29 cellular contexts compared by ENCODE assay signal in genomic region chr19:30160996-30161655, GRCh38.
"Had no signal": no experiment of that assay in that cellular context is flagged by ENCODE, and none has a peak within 500 bp of the region (broad histone marks: within the 10 kb centered on the region; RNA-seq: fewer than 3 reads in every experiment).

No MANE protein-coding gene starts in this region.

- H3K9me3 Mint-ChIP-seq: nephron; stimulated activated naive CD8-positive, alpha-beta T cell treated with anti-CD3 and anti-CD28 coated beads, Interleukin-15, Interleukin-2, amounts not matched to agents 100 ng/mL and 50 ng/mL, for 24 hours had no signal

- H3K9me3 ChIP-seq: lower lobe of right lung, neutrophil, ovary, suprapubic skin, thoracic aorta, tibial artery, upper lobe of right lung had no signal

- H3K27me3 Mint-ChIP-seq: stimulated activated naive CD8-positive, alpha-beta T cell treated with anti-CD3 and anti-CD28 coated beads, Interleukin-15, Interleukin-2, amounts not matched to agents 100 ng/mL and 50 ng/mL, for 24 hours had no signal

- H3K36me3 ChIP-seq: lower lobe of right lung, neutrophil, ovary, suprapubic skin, thoracic aorta, tibial artery, upper lobe of right lung had no signal

- DNase-seq: kidney glomerular epithelial cell; left cardiac atrium; left ventricle myocardium superior; lower lobe of right lung; mammary epithelial cell; mesenchymal stem cell; naive thymus-derived CD8-positive, alpha-beta T cell; ovary; right cardiac atrium; stimulated activated CD4-positive, alpha-beta T cell treated with anti-CD3 and anti-CD28 coated beads, Interleukin-12 subunit alpha, Interleukin-12 subunit beta, amount 100 ng/mL, for 4 hours; stimulated activated CD4-positive, alpha-beta T cell treated with anti-CD3 and anti-CD28 coated beads, Interleukin-15, amount 100 ng/mL, for 24 hours; stimulated activated CD4-positive, alpha-beta T cell treated with anti-CD3 and anti-CD28 coated beads, Interleukin-2, amount 100 ng/mL, for 24 hours; stimulated activated CD4-positive, alpha-beta T cell treated with anti-CD3 and anti-CD28 coated beads, Interleukin-4, amount 100 ng/mL, for 1 hour; stimulated activated naive CD4-positive, alpha-beta T cell; tibial artery; trophoblast cell; upper lobe of right lung had no signal

- H3K4me1 ChIP-seq: lower lobe of right lung, suprapubic skin, tibial artery, upper lobe of right lung had no signal

- H3K27me3 ChIP-seq: hepatocyte, neutrophil, ovary, tibial artery, upper lobe of right lung had no signal

- H3K27ac ChIP-seq: hepatocyte, lower lobe of right lung, neutrophil, ovary, skin epidermis, suprapubic skin, thoracic aorta, tibial artery, upper lobe of right lung had no signal

- H3K4me3 Mint-ChIP-seq: naive thymus-derived CD8-positive, alpha-beta T cell; nephron; neural crest cell; stimulated activated effector memory CD8-positive, alpha-beta T cell treated with anti-CD3 and anti-CD28 coated beads, Interleukin-12 subunit alpha, Interleukin-12 subunit beta, amount 100 ng/mL, for 72 hours; stimulated activated naive CD8-positive, alpha-beta T cell treated with anti-CD3 and anti-CD28 coated beads, Interleukin-15, Interleukin-2, amounts not matched to agents 100 ng/mL and 50 ng/mL, for 24 hours had no signal

- H3K27ac Mint-ChIP-seq: nephron; progenitor cell of endocrine pancreas; stimulated activated effector memory CD8-positive, alpha-beta T cell treated with anti-CD3 and anti-CD28 coated beads, Interleukin-12 subunit alpha, Interleukin-12 subunit beta, amount 100 ng/mL, for 72 hours; stimulated activated naive CD8-positive, alpha-beta T cell treated with anti-CD3 and anti-CD28 coated beads, Interleukin-15, Interleukin-2, amounts not matched to agents 100 ng/mL and 50 ng/mL, for 24 hours had no signal

- H3K4me1 Mint-ChIP-seq: naive thymus-derived CD8-positive, alpha-beta T cell; neural crest cell; stimulated activated effector memory CD8-positive, alpha-beta T cell treated with anti-CD3 and anti-CD28 coated beads, Interleukin-12 subunit alpha, Interleukin-12 subunit beta, amount 100 ng/mL, for 72 hours had no signal

- ATAC-seq: left cardiac atrium; left lobe of liver; left ventricle myocardium superior; lower lobe of right lung; naive thymus-derived CD8-positive, alpha-beta T cell; right cardiac atrium; sciatic nerve; stimulated activated effector memory CD8-positive, alpha-beta T cell treated with anti-CD3 and anti-CD28 coated beads, Interleukin-12 subunit alpha, Interleukin-12 subunit beta, amount 100 ng/mL, for 72 hours; upper lobe of right lung had no signal

- H3K36me3 Mint-ChIP-seq: naive thymus-derived CD8-positive, alpha-beta T cell; stimulated activated effector memory CD8-positive, alpha-beta T cell treated with anti-CD3 and anti-CD28 coated beads, Interleukin-12 subunit alpha, Interleukin-12 subunit beta, amount 100 ng/mL, for 72 hours had no signal

- H3K4me3 ChIP-seq: hepatocyte, lower lobe of right lung, ovary, skin epidermis, suprapubic skin, thoracic aorta, tibial artery, upper lobe of right lung had no signal
